ENCODE assay signal across 10 cellular contexts in genomic region chr2:128513416-128514283, GRCh38.
DNase-seq lines count a peak whose midpoint lies in the region; ATAC-seq lines count a peak whose summit lies in the region.
"Had no signal": no experiment of that assay in that cellular context is flagged by ENCODE, and none has a peak within 500 bp of the region (broad histone marks: within the 10 kb centered on the region; RNA-seq: fewer than 3 reads in every experiment).

No MANE protein-coding gene starts in this region.

- DNase-seq in Ammon's horn (ENCODE audit: low spot score) (peak; percentile 66), head of caudate nucleus (peak in 29 of 42 donors; percentile 11 to 58 (median 28)), NCI-H345 (lab: John Stamatoyannopoulos, UW) (no peak), mucosa of gallbladder (ENCODE audit: low spot score) (no peak), UCSD-AML1 (lab: John Stamatoyannopoulos, UW; ENCODE audit: unreplicated experiment) (no peak), A172 (ENCODE audit: low spot score) (no peak)
- DNase-seq: activated naive CD4-positive, alpha-beta T cell treated with Interleukin-2 at 50 U/mL for 16 hours; stimulated activated CD4-positive, alpha-beta T cell treated with anti-CD3 and anti-CD28 coated beads, Interleukin-2, amount 100 ng/mL, for 48 hours had no signal

- intact Hi-C loops in head of caudate nucleus (cut with DNase I): no loop called here

- ATAC-seq in GM21381 (IDR thresholded peaks at IDR 0.05; ENCODE audit: unreplicated experiment) (peak; percentile 66), HG03520 (IDR thresholded peaks at IDR 0.05; ENCODE audit: unreplicated experiment) (peak; percentile 79)

Comparison
In these comparisons a context has a peak if more than half of its experiments do, and no peak if none do; other contexts are left out.
1. DNase-seq: peak in Ammon's horn (single experiment) and head of caudate nucleus (29 of 42); none in NCI-H345 (single experiment), mucosa of gallbladder (single experiment), UCSD-AML1 (single experiment) and A172 (single experiment).